Comparison of ENCODE assay signal across 8 cellular contexts in genomic region chr9:136849038-136849959, GRCh38. TPM values are rescaled to one million over a fixed set of nuclear protein-coding genes. Genes with fewer than 3 reads are reported as not detected.
DNase-seq lines count a peak whose midpoint lies in the region; ATAC-seq and TF ChIP-seq lines count a peak whose summit lies in the region.

Gene PHPT1, plus strand, starts transcription at chr9:136849409. Its CDS starts 22 bp downstream, at chr9:136849431.

- H3K4me1 ChIP-seq in RWPE2 (ENCODE audit: insufficient read depth, poor library complexity, severe bottlenecking) (no peaks in the 10 kb centered on the region), fibroblast of lung (ENCODE audit: control insufficient read depth, extremely low read depth, insufficient read depth, low read length) (peaks cover 3% of the 10 kb centered on the region)
- peaks cover 15 to 17% of the 10 kb centered on the region in 2 donors for H3K4me1 ChIP-seq in naive thymus-derived CD4-positive, alpha-beta T cell (ENCODE audit: control insufficient read depth in 2 of 2, insufficient read depth in 2 of 2, low read length in 2 of 2)

- no peaks in the 10 kb centered on the region for H3K79me2 ChIP-seq in fibroblast of lung (ENCODE audit: control insufficient read depth, insufficient read depth, low read length)

- ATAC-seq in RWPE2 (ENCODE audit: low read depth): peak; percentile 62
- peak; percentile 96 for ATAC-seq in naive thymus-derived CD4-positive, alpha-beta T cell
- ATAC-seq in stimulated activated naive B cell treated with anti-CD40 and anti-IgM and Interleukin-4, amounts not matched to agents 10 μg/mL and 1 μg/mL and 100 μg/mL, for 72 hours (replicated peaks): peak; percentile 92 to 94

- POLR2A ChIA-PET in naive thymus-derived CD4-positive, alpha-beta T cell (lab: Charles Lee): interaction anchor here (1.0 to 1.3 kb wide), 2 partner anchors 9 to 33 kb away, joined by 3 to 5 read pairs; no protein-coding TSS in a partner anchor

- TF ChIP-seq CTCF in RWPE2 (IDR thresholded peaks at IDR 0.05; ENCODE audit: poor library complexity, severe bottlenecking) (no peak), fibroblast of lung (conservative IDR thresholded peaks at IDR 0.05 in 1 of 2, IDR thresholded peaks at IDR 0.05 in 1 of 2; ENCODE audit: low read depth in 1 of 2, low read length in 2 of 2) (no peak)

- H3K9ac ChIP-seq in fibroblast of lung (ENCODE audit: insufficient read depth, low read length): peak within 1 kb of the TSS; percentile 74

- no peaks in the 10 kb centered on the region for H4K20me1 ChIP-seq in fibroblast of lung (ENCODE audit: control insufficient read depth, extremely low read depth, insufficient read depth, low read length)

- H2AFZ ChIP-seq in fibroblast of lung (ENCODE audit: low read length): peak within 1 kb of the TSS; percentile 84

- CTCF ChIA-PET in naive thymus-derived CD4-positive, alpha-beta T cell (lab: Charles Lee): no interaction called here

- DNase-seq in EH (ENCODE audit: low read depth) (peak; percentile 99), H4 (ENCODE audit: low spot score) (peak; percentile 98), LoVo (ENCODE audit: low spot score) (peak; percentile 99), RWPE2 (ENCODE audit: low spot score) (peak; percentile 98), fibroblast of lung (ENCODE audit: low read depth in 2 of 2) (peak; percentile 99)
- peak; percentile 97 for DNase-seq in activated T-helper 2 cell treated with anti-CD3 and anti-CD28 coated beads, Interferon-gamma antibody, Interleukin-2, Interleukin-4, amounts not matched to agents 10 μg/mL and 5 μg/mL and 100 μg/mL, durations not matched to agents 14 hours and 24 hours and 36 hours (ENCODE audit: low spot score)
- peak; percentile 91 to 98 (median 97) for DNase-seq in naive thymus-derived CD4-positive, alpha-beta T cell
- peak; percentile 96 for DNase-seq in stimulated activated naive B cell treated with anti-CD40 and anti-IgM and Interleukin-4, amounts not matched to agents 10 μg/mL and 1 μg/mL and 100 μg/mL, for 72 hours

- no peaks in the 10 kb centered on the region for H3K9me3 Mint-ChIP-seq in activated T-helper 2 cell treated with anti-CD3 and anti-CD28 coated beads, Interferon-gamma antibody, Interleukin-2, Interleukin-4, amounts not matched to agents 10 μg/mL and 5 μg/mL and 100 μg/mL, durations not matched to agents 14 hours and 24 hours and 36 hours
- no peaks in the 10 kb centered on the region for H3K9me3 Mint-ChIP-seq in naive thymus-derived CD4-positive, alpha-beta T cell
- no peaks in the 10 kb centered on the region for H3K9me3 Mint-ChIP-seq in stimulated activated naive B cell treated with anti-CD40 and anti-IgM and Interleukin-4, amounts not matched to agents 10 μg/mL and 1 μg/mL and 100 μg/mL, for 72 hours

- peaks cover 6% of the 10 kb centered on the region for H3K4me1 Mint-ChIP-seq in activated T-helper 2 cell treated with anti-CD3 and anti-CD28 coated beads, Interferon-gamma antibody, Interleukin-2, Interleukin-4, amounts not matched to agents 10 μg/mL and 5 μg/mL and 100 μg/mL, durations not matched to agents 14 hours and 24 hours and 36 hours (ENCODE audit: low read depth)
- H3K4me1 Mint-ChIP-seq in naive thymus-derived CD4-positive, alpha-beta T cell: peaks cover 0 to 16% (median 10%) of the 10 kb centered on the region in 7 donors
- peaks cover 19 to 32% of the 10 kb centered on the region in 2 donors for H3K4me1 Mint-ChIP-seq in stimulated activated naive B cell treated with anti-CD40 and anti-IgM and Interleukin-4, amounts not matched to agents 10 μg/mL and 1 μg/mL and 100 μg/mL, for 72 hours

- H3K27ac ChIP-seq in RWPE2 (ENCODE audit: poor library complexity, severe bottlenecking) (peak within 1 kb of the TSS; percentile 78), fibroblast of lung (ENCODE audit: insufficient read depth, low read length) (peak within 1 kb of the TSS; percentile 77)
- peak within 1 kb of the TSS; percentile 71 for H3K27ac ChIP-seq in naive thymus-derived CD4-positive, alpha-beta T cell (ENCODE audit: low read depth, low read length)

- peaks cover 9% of the 10 kb centered on the region for H3K27me3 Mint-ChIP-seq in activated T-helper 2 cell treated with anti-CD3 and anti-CD28 coated beads, Interferon-gamma antibody, Interleukin-2, Interleukin-4, amounts not matched to agents 10 μg/mL and 5 μg/mL and 100 μg/mL, durations not matched to agents 14 hours and 24 hours and 36 hours (ENCODE audit: low read depth)
- peaks cover 0 to 21% (median 0%) of the 10 kb centered on the region in 5 donors for H3K27me3 Mint-ChIP-seq in naive thymus-derived CD4-positive, alpha-beta T cell
- peaks cover 11 to 19% of the 10 kb centered on the region in 2 donors for H3K27me3 Mint-ChIP-seq in stimulated activated naive B cell treated with anti-CD40 and anti-IgM and Interleukin-4, amounts not matched to agents 10 μg/mL and 1 μg/mL and 100 μg/mL, for 72 hours

- H3K27me3 ChIP-seq in RWPE2 (ENCODE audit: insufficient read depth, poor library complexity, severe bottlenecking) (peaks cover 13% of the 10 kb centered on the region), fibroblast of lung (ENCODE audit: control insufficient read depth, insufficient read depth, low read length) (peaks cover 19% of the 10 kb centered on the region)
- H3K27me3 ChIP-seq in naive thymus-derived CD4-positive, alpha-beta T cell (ENCODE audit: control insufficient read depth in 2 of 2, insufficient read depth in 2 of 2, low read length in 2 of 2): no peaks in the 10 kb centered on the region

- H3K4me3 ChIP-seq in RWPE2 (ENCODE audit: severe bottlenecking) (peak within 1 kb of the TSS; percentile 58), fibroblast of lung (replicated peaks in 1 of 4; ENCODE audit: control extremely low read depth in 1 of 4, insufficient read depth in 1 of 4, low read depth in 3 of 4, low read length in 4 of 4) (peak within 1 kb of the TSS; percentile 78 to 91 (median 83))
- H3K4me3 ChIP-seq in naive thymus-derived CD4-positive, alpha-beta T cell (ENCODE audit: low read length): peak within 1 kb of the TSS; percentile 99

- peak within 1 kb of the TSS; percentile 96 for H3K4me3 Mint-ChIP-seq in activated T-helper 2 cell treated with anti-CD3 and anti-CD28 coated beads, Interferon-gamma antibody, Interleukin-2, Interleukin-4, amounts not matched to agents 10 μg/mL and 5 μg/mL and 100 μg/mL, durations not matched to agents 14 hours and 24 hours and 36 hours (ENCODE audit: low read depth)
- peak within 1 kb of the TSS; percentile 86 to 97 (median 92) for H3K4me3 Mint-ChIP-seq in naive thymus-derived CD4-positive, alpha-beta T cell
- peak within 1 kb of the TSS; percentile 92 to 96 for H3K4me3 Mint-ChIP-seq in stimulated activated naive B cell treated with anti-CD40 and anti-IgM and Interleukin-4, amounts not matched to agents 10 μg/mL and 1 μg/mL and 100 μg/mL, for 72 hours

- H3K9me3 ChIP-seq in RWPE2 (ENCODE audit: severe bottlenecking) (no peaks in the 10 kb centered on the region), fibroblast of lung (ENCODE audit: control insufficient read depth, insufficient read depth, low read depth, low read length) (no peaks in the 10 kb centered on the region)
- no peaks in the 10 kb centered on the region for H3K9me3 ChIP-seq in naive thymus-derived CD4-positive, alpha-beta T cell (ENCODE audit: control insufficient read depth in 2 of 3, low read length in 3 of 3)

- H3K36me3 Mint-ChIP-seq in activated T-helper 2 cell treated with anti-CD3 and anti-CD28 coated beads, Interferon-gamma antibody, Interleukin-2, Interleukin-4, amounts not matched to agents 10 μg/mL and 5 μg/mL and 100 μg/mL, durations not matched to agents 14 hours and 24 hours and 36 hours (ENCODE audit: low read depth): peaks cover 21% of the 10 kb centered on the region
- H3K36me3 Mint-ChIP-seq in naive thymus-derived CD4-positive, alpha-beta T cell: peaks cover 0 to 10% (median 0%) of the 10 kb centered on the region in 5 donors
- H3K36me3 Mint-ChIP-seq in stimulated activated naive B cell treated with anti-CD40 and anti-IgM and Interleukin-4, amounts not matched to agents 10 μg/mL and 1 μg/mL and 100 μg/mL, for 72 hours: peaks cover 15 to 27% of the 10 kb centered on the region in 2 donors

- intact Hi-C loops in activated T-helper 2 cell treated with anti-CD3 and anti-CD28 coated beads, Interferon-gamma antibody, Interleukin-2, Interleukin-4, amounts not matched to agents 10 μg/mL and 5 μg/mL and 100 μg/mL, durations not matched to agents 14 hours and 24 hours and 36 hours (cut with micrococcal nuclease): loop anchor here (1.0 to 10.0 kb wide), 7 partner anchors 37 to 326 kb away; partner anchors contain the start of genes C8G, FBXW5, LRRC26 and NPDC1
- intact Hi-C loops in naive thymus-derived CD4-positive, alpha-beta T cell (cut with micrococcal nuclease): loop anchor here (1.0 to 5.0 kb wide), 13 partner anchors 17 to 366 kb away; partner anchors contain the start of genes EDF1 (in 2 of the 2), FBXW5 (in 2 of the 2), TMEM141 (in 2 of the 2) and MAN1B1 (in 1 of the 2)

- H3K36me3 ChIP-seq in RWPE2 (ENCODE audit: low read depth): peaks cover 16% of the 10 kb centered on the region
- H3K36me3 ChIP-seq in fibroblast of lung (ENCODE audit: control insufficient read depth, insufficient read depth, low read length): peaks cover 14% of the 10 kb centered on the region
- H3K36me3 ChIP-seq in naive thymus-derived CD4-positive, alpha-beta T cell (ENCODE audit: control insufficient read depth in 2 of 3, insufficient read depth in 3 of 3, low read length in 3 of 3): peaks cover 0 to 12% (median 0%) of the 10 kb centered on the region in 3 experiments

- peak within 1 kb of the TSS; percentile 91 for H3K27ac Mint-ChIP-seq in activated T-helper 2 cell treated with anti-CD3 and anti-CD28 coated beads, Interferon-gamma antibody, Interleukin-2, Interleukin-4, amounts not matched to agents 10 μg/mL and 5 μg/mL and 100 μg/mL, durations not matched to agents 14 hours and 24 hours and 36 hours
- peak within 1 kb of the TSS; percentile 40 to 94 (median 88) for H3K27ac Mint-ChIP-seq in naive thymus-derived CD4-positive, alpha-beta T cell
- H3K27ac Mint-ChIP-seq in stimulated activated naive B cell treated with anti-CD40 and anti-IgM and Interleukin-4, amounts not matched to agents 10 μg/mL and 1 μg/mL and 100 μg/mL, for 72 hours: peak within 1 kb of the TSS; percentile 94

- peak within 1 kb of the TSS; percentile 97 for H3K4me2 ChIP-seq in fibroblast of lung (ENCODE audit: extremely low read depth, insufficient read depth, low read length)

RNA-seq across cellular contexts. Expression of gene PHPT1, which starts in this region (rescaled TPM):
- total RNA-seq in H4 (2014; rRNA removed; shearing (Covaris generic)): 100 and 119 TPM in 2 replicates
- total RNA-seq in activated T-helper 2 cell treated with anti-CD3 and anti-CD28 coated beads, Interferon-gamma antibody, Interleukin-2, Interleukin-4, amounts not matched to agents 10 μg/mL and 5 μg/mL and 100 μg/mL, durations not matched to agents 14 hours and 24 hours and 36 hours: 127 and 133 TPM in 2 replicates
- 175 and 190 TPM in 2 replicates for total RNA-seq in fibroblast of lung
- polyA plus RNA-seq in fibroblast of lung: 99.6 and 108 TPM in 2 replicates
- 153 TPM in 2 replicates for polyA plus RNA-seq in fibroblast of lung (2012)
- 26.7 and 34.5 TPM in 2 replicates for polyA minus RNA-seq in fibroblast of lung (ENCODE audit: low replicate concordance)
- total RNA-seq in naive thymus-derived CD4-positive, alpha-beta T cell: 100 to 1,000 TPM in 1 of 5 experiments, 10 to 100 TPM in 4; 17.7 to 167 (median 27.7) TPM
- polyA plus RNA-seq in naive thymus-derived CD4-positive, alpha-beta T cell: 10 to 100 TPM; 57.0 to 75.7 TPM

Comparison
In these comparisons a context has a peak if more than half of its experiments do, and no peak if none do; other contexts are left out.
1. Peak in every context shown above with its lines: DNase-seq, ATAC-seq, H3K4me3 ChIP-seq and H3K27ac ChIP-seq.